In genomic region chr11:15969701-15970329, GRCh38 we compare ENCODE assay signal across 9 cellular contexts.
A peak's percentile ranks its signal among the peaks of the same experiment; 100 is the strongest.
DNase-seq lines count a peak whose midpoint lies in the region; ATAC-seq and TF ChIP-seq lines count a peak whose summit lies in the region.
"Had no signal": no experiment of that assay in that cellular context is flagged by ENCODE, and none has a peak within 500 bp of the region (broad histone marks: within the 10 kb centered on the region; RNA-seq: fewer than 3 reads in every experiment).

No MANE protein-coding gene starts in this region.

- no peaks in the 10 kb centered on the region for H4K20me1 ChIP-seq in KMS-11 (ENCODE audit: insufficient read depth)

- TF ChIP-seq EP300 in stomach (IDR thresholded peaks at IDR 0.05) = no peak

- ATAC-seq in GM18870 (IDR thresholded peaks at IDR 0.05; ENCODE audit: unreplicated experiment) = peak; percentile 66

- H3K27ac ChIP-seq in KMS-11 (peak overlapping the region; percentile 80), stomach (peak overlapping the region in 4 of 5 donors; percentile 77 to 83 (median 80))

- peaks cover 39% of the 10 kb centered on the region for H3K4me1 ChIP-seq in KMS-11 (ENCODE audit: low read depth, poor library complexity, severe bottlenecking)
- H3K4me1 ChIP-seq in stomach = peaks cover 26 to 45% (median 33%) of the 10 kb centered on the region in 4 donors

- WGBS in stomach, 5 donors = 63 to 77% (median 69%) methylated on average over 6 of the region's 6 CpGs

- no peaks in the 10 kb centered on the region for H3K9me3 ChIP-seq in stomach
- H3K9me3 ChIP-seq: Peyer's patch had no signal

- H2AFZ ChIP-seq in KMS-11 (ENCODE audit: low read depth) = peak overlapping the region; percentile 85

- peak overlapping the region; percentile 67 for H3K4me2 ChIP-seq in KMS-11

- peak overlapping the region; percentile 61 for H3K9ac ChIP-seq in KMS-11

- intact Hi-C loops in stomach (cut with DNase I; ENCODE audit: low total_unique reads) = no loop called here

- TF ChIP-seq POLR2A in stomach (IDR thresholded peaks at IDR 0.05) = no peak

- no peaks in the 10 kb centered on the region for H3K79me2 ChIP-seq in KMS-11 (ENCODE audit: insufficient read depth, low read depth)

- H3K36me3 ChIP-seq in KMS-11 (ENCODE audit: insufficient read depth) = no peaks in the 10 kb centered on the region
- no peaks in the 10 kb centered on the region for H3K36me3 ChIP-seq in stomach
- H3K36me3 ChIP-seq: Peyer's patch had no signal

- peak; percentile 73 for DNase-seq in fibroblast of gingiva (ENCODE audit: low read depth)
- DNase-seq in stomach = no peak
- DNase-seq in NCI-H2171 treated with DMSO at 0.1 percent for 48 hours (lab: John Stamatoyannopoulos, UW) = no peak
- no peak for DNase-seq in occipital lobe (lab: John Stamatoyannopoulos, UW)
- no peak for DNase-seq in NCI-H510A treated with DMSO at 0.1 percent for 48 hours (lab: John Stamatoyannopoulos, UW)
- DNase-seq in T-helper 9 cell = no peak

- no peak overlapping the region for H3K4me3 ChIP-seq in KMS-11 (IDR thresholded peaks at IDR 0.05; ENCODE audit: insufficient read depth, low read depth, low read length)
- H3K4me3 ChIP-seq in stomach = no peak overlapping the region
- H3K4me3 ChIP-seq: Peyer's patch had no signal

- TF ChIP-seq CTCF in KMS-11 (conservative IDR thresholded peaks at IDR 0.05; ENCODE audit: low read depth, low read length) (no peak), stomach (IDR thresholded peaks at IDR 0.05) (no peak)

- H3K27me3 ChIP-seq in KMS-11 (ENCODE audit: insufficient read depth, low read depth) (no peaks in the 10 kb centered on the region), stomach (no peaks in the 10 kb centered on the region)
- H3K27me3 ChIP-seq: Peyer's patch had no signal
